Comparison of ENCODE assay signal across 1 cellular context in genomic region chr6:138815221-138815620, GRCh38.
TF ChIP-seq lines count a peak whose summit lies in the region.

No MANE protein-coding gene starts in this region.

TF ChIP-seq in HCT116, 20 proteins besides CTCF, POLR2A, EP300 and RAD21 (continued from another document):
- no peak for TF ChIP-seq TCF7L2 (IDR thresholded peaks at IDR 0.05; ENCODE audit: borderline replicate concordance, extremely low read depth, insufficient read depth, insufficient read length)
- no peak for TF ChIP-seq REST (IDR thresholded peaks at IDR 0.05; ENCODE audit: low read depth)
- TF ChIP-seq EZH2phosphoT487 (IDR thresholded peaks at IDR 0.05; ENCODE audit: borderline replicate concordance) = no peak
- TF ChIP-seq ELF1 (IDR thresholded peaks at IDR 0.05; ENCODE audit: borderline replicate concordance, low read depth) = no peak
- TF ChIP-seq ZNF274 (IDR thresholded peaks at IDR 0.05; ENCODE audit: low read depth, low read length) = no peak
- no peak for TF ChIP-seq EZH2 (IDR thresholded peaks at IDR 0.05)
- TF ChIP-seq SIN3A (IDR thresholded peaks at IDR 0.05; ENCODE audit: low read depth) = no peak
- TF ChIP-seq ZBTB33 (IDR thresholded peaks at IDR 0.05; ENCODE audit: extremely low read depth, insufficient replicate concordance, low read length) = no peak
- TF ChIP-seq MAX (IDR thresholded peaks at IDR 0.05) = no peak
